Comparison of ENCODE assay signal across 1 cellular context in the genomic region with DNA sequence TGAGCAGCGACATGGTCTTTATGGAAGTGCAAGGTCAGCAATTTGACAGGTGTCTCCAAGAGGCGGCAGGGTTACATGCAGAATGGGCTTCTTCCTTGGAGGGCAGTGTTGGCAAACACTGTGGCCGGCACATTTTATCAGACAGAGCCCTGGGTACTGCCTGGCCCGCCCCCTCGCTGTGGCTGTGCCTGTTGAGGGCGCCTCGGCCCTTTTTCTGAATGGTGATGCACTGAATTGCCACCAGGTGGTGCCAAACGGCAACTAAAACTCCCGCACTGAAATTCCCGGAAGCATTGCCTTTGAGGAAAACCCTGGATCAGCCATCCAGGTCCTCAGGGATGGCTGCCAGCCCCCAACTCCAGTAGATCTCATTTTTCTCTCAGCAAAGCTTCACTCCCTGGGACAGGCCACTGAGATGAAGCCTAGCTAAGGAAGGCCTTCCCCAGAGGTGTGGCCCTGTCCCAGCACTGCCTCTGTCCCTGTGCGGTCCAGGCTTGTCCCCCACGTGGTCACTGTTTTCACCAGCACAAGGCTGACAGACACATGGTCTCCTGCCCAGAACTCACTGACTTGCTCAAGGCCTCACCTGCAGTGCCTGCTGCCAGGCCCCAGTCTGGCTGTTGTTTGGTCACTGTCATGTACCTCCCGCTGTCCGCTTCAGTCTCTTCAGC.
A peak's percentile ranks its signal among the peaks of the same experiment; 100 is the strongest.
TF ChIP-seq lines count a peak whose summit lies in the region.

No MANE protein-coding gene starts in this region.

TF ChIP-seq in K562, 482 proteins besides CTCF, POLR2A, EP300 and RAD21 (continued from another document and continues in another):
- TF ChIP-seq NBN (IDR thresholded peaks at IDR 0.05; ENCODE audit: low read depth) = peak; percentile 36; the same call in 1 of the 2 replicates
- TF ChIP-seq, protein P1, sequence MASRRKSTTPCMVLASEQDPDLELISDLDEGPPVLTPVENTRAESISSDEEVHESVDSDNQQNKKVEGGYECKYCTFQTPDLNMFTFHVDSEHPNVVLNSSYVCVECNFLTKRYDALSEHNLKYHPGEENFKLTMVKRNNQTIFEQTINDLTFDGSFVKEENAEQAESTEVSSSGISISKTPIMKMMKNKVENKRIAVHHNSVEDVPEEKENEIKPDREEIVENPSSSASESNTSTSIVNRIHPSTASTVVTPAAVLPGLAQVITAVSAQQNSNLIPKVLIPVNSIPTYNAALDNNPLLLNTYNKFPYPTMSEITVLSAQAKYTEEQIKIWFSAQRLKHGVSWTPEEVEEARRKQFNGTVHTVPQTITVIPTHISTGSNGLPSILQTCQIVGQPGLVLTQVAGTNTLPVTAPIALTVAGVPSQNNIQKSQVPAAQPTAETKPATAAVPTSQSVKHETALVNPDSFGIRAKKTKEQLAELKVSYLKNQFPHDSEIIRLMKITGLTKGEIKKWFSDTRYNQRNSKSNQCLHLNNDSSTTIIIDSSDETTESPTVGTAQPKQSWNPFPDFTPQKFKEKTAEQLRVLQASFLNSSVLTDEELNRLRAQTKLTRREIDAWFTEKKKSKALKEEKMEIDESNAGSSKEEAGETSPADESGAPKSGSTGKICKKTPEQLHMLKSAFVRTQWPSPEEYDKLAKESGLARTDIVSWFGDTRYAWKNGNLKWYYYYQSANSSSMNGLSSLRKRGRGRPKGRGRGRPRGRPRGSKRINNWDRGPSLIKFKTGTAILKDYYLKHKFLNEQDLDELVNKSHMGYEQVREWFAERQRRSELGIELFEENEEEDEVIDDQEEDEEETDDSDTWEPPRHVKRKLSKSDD (conservative IDR thresholded peaks at IDR 0.05; ENCODE audit: low read length) = no peak
- peak; percentile 94 for TF ChIP-seq C11orf30 (IDR thresholded peaks at IDR 0.05; ENCODE audit: low read depth)
- TF ChIP-seq ZNF77 (CRISPR knock-in tag; IDR thresholded peaks at IDR 0.05) = no peak
- TF ChIP-seq NCOA1 (IDR thresholded peaks at IDR 0.05; ENCODE audit: low read depth) = 0 out of 2 replicates have a peak, but pooled peaks have one; percentile 16
- no peak for TF ChIP-seq NFATC3 (IDR thresholded peaks at IDR 0.05)
- peak; percentile 94 for TF ChIP-seq ARID2 (IDR thresholded peaks at IDR 0.05)
- TF ChIP-seq ZBED1 (IDR thresholded peaks at IDR 0.05) = no peak
- TF ChIP-seq HEY1 (CRISPR knock-in tag; IDR thresholded peaks at IDR 0.05; ENCODE audit: borderline replicate concordance) = no peak
- peak; percentile 54 for TF ChIP-seq ZFX (CRISPR knock-in tag; IDR thresholded peaks at IDR 0.05)
- 0 out of 2 replicates have a peak, but pooled peaks have one; percentile 18 for TF ChIP-seq MYNN (IDR thresholded peaks at IDR 0.05)
- no peak for TF ChIP-seq MYNN (CRISPR knock-in tag; IDR thresholded peaks at IDR 0.05)
- TF ChIP-seq, protein P2, sequence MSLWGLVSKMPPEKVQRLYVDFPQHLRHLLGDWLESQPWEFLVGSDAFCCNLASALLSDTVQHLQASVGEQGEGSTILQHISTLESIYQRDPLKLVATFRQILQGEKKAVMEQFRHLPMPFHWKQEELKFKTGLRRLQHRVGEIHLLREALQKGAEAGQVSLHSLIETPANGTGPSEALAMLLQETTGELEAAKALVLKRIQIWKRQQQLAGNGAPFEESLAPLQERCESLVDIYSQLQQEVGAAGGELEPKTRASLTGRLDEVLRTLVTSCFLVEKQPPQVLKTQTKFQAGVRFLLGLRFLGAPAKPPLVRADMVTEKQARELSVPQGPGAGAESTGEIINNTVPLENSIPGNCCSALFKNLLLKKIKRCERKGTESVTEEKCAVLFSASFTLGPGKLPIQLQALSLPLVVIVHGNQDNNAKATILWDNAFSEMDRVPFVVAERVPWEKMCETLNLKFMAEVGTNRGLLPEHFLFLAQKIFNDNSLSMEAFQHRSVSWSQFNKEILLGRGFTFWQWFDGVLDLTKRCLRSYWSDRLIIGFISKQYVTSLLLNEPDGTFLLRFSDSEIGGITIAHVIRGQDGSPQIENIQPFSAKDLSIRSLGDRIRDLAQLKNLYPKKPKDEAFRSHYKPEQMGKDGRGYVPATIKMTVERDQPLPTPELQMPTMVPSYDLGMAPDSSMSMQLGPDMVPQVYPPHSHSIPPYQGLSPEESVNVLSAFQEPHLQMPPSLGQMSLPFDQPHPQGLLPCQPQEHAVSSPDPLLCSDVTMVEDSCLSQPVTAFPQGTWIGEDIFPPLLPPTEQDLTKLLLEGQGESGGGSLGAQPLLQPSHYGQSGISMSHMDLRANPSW (CRISPR knock-in tag; IDR thresholded peaks at IDR 0.05) = no peak
- peak; percentile 20; the same call in 1 of the 2 replicates for TF ChIP-seq JUND (IDR thresholded peaks at IDR 0.05; ENCODE audit: borderline replicate concordance, low read depth, low read length)
- no peak; the same call in 2 of the 3 replicates for TF ChIP-seq JUND (tag; IDR thresholded peaks at IDR 0.05; ENCODE audit: borderline replicate concordance, low read depth, low read length)
- peak; percentile 32; the same call in 1 of the 2 replicates for TF ChIP-seq ZBTB7A (IDR thresholded peaks at IDR 0.05; ENCODE audit: borderline replicate concordance, control insufficient read depth, low read depth, low read length)
- peak; percentile 32 for TF ChIP-seq RAD51 (IDR thresholded peaks at IDR 0.05; ENCODE audit: borderline replicate concordance, low read depth)
- TF ChIP-seq, protein P3, sequence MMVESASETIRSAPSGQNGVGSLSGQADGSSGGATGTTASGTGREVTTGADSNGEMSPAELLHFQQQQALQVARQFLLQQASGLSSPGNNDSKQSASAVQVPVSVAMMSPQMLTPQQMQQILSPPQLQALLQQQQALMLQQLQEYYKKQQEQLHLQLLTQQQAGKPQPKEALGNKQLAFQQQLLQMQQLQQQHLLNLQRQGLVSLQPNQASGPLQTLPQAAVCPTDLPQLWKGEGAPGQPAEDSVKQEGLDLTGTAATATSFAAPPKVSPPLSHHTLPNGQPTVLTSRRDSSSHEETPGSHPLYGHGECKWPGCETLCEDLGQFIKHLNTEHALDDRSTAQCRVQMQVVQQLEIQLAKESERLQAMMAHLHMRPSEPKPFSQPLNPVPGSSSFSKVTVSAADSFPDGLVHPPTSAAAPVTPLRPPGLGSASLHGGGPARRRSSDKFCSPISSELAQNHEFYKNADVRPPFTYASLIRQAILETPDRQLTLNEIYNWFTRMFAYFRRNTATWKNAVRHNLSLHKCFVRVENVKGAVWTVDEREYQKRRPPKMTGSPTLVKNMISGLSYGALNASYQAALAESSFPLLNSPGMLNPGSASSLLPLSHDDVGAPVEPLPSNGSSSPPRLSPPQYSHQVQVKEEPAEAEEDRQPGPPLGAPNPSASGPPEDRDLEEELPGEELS (CRISPR knock-in tag; IDR thresholded peaks at IDR 0.05; ENCODE audit: borderline replicate concordance) = no peak
- no peak for TF ChIP-seq ZC3H8 (IDR thresholded peaks at IDR 0.05)
- TF ChIP-seq SP1 (CRISPR knock-in tag; IDR thresholded peaks at IDR 0.05) = no peak
- TF ChIP-seq, protein P4, sequence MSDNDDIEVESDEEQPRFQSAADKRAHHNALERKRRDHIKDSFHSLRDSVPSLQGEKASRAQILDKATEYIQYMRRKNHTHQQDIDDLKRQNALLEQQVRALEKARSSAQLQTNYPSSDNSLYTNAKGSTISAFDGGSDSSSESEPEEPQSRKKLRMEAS (CRISPR knock-in tag; IDR thresholded peaks at IDR 0.05) = peak; percentile 56
- TF ChIP-seq, protein P5, sequence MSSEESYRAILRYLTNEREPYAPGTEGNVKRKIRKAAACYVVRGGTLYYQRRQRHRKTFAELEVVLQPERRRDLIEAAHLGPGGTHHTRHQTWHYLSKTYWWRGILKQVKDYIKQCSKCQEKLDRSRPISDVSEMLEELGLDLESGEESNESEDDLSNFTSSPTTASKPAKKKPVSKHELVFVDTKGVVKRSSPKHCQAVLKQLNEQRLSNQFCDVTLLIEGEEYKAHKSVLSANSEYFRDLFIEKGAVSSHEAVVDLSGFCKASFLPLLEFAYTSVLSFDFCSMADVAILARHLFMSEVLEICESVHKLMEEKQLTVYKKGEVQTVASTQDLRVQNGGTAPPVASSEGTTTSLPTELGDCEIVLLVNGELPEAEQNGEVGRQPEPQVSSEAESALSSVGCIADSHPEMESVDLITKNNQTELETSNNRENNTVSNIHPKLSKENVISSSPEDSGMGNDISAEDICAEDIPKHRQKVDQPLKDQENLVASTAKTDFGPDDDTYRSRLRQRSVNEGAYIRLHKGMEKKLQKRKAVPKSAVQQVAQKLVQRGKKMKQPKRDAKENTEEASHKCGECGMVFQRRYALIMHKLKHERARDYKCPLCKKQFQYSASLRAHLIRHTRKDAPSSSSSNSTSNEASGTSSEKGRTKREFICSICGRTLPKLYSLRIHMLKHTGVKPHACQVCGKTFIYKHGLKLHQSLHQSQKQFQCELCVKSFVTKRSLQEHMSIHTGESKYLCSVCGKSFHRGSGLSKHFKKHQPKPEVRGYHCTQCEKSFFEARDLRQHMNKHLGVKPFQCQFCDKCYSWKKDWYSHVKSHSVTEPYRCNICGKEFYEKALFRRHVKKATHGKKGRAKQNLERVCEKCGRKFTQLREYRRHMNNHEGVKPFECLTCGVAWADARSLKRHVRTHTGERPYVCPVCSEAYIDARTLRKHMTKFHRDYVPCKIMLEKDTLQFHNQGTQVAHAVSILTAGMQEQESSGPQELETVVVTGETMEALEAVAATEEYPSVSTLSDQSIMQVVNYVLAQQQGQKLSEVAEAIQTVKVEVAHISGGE (CRISPR knock-in tag; IDR thresholded peaks at IDR 0.05) = 0 out of 6 replicates have a peak, but pooled peaks of 1 of the 3 experiments have one; percentile 33
- TF ChIP-seq ZNF347 (CRISPR knock-in tag; IDR thresholded peaks at IDR 0.05; ENCODE audit: low read depth) = no peak
- TF ChIP-seq KLF13 (tag; IDR thresholded peaks at IDR 0.05; ENCODE audit: borderline replicate concordance, low read depth) = 0 out of 2 replicates have a peak, but pooled peaks have one; percentile 25
- no peak for TF ChIP-seq MTF1 (CRISPR knock-in tag; IDR thresholded peaks at IDR 0.05; ENCODE audit: borderline replicate concordance)
- TF ChIP-seq BHLHE40 (IDR thresholded peaks at IDR 0.05; ENCODE audit: low read length) = no peak
- no peak for TF ChIP-seq MED1 (CRISPR knock-in tag; IDR thresholded peaks at IDR 0.05; ENCODE audit: borderline replicate concordance)
- TF ChIP-seq TOE1 (IDR thresholded peaks at IDR 0.05; ENCODE audit: borderline replicate concordance) = no peak
- TF ChIP-seq TOE1 (CRISPR knock-in tag; IDR thresholded peaks at IDR 0.05; ENCODE audit: borderline replicate concordance, low read depth) = no peak
- TF ChIP-seq, protein P6, sequence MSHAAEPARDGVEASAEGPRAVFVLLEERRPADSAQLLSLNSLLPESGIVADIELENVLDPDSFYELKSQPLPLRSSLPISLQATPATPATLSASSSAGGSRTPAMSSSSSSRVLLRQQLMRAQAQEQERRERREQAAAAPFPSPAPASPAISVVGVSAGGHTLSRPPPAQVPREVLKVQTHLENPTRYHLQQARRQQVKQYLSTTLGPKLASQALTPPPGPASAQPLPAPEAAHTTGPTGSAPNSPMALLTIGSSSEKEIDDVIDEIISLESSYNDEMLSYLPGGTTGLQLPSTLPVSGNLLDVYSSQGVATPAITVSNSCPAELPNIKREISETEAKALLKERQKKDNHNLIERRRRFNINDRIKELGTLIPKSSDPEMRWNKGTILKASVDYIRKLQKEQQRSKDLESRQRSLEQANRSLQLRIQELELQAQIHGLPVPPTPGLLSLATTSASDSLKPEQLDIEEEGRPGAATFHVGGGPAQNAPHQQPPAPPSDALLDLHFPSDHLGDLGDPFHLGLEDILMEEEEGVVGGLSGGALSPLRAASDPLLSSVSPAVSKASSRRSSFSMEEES (CRISPR knock-in tag; IDR thresholded peaks at IDR 0.05) = 0 out of 2 replicates have a peak, but pooled peaks have one; percentile 7
- no peak for TF ChIP-seq MCM7 (IDR thresholded peaks at IDR 0.05)
- TF ChIP-seq, protein P7, sequence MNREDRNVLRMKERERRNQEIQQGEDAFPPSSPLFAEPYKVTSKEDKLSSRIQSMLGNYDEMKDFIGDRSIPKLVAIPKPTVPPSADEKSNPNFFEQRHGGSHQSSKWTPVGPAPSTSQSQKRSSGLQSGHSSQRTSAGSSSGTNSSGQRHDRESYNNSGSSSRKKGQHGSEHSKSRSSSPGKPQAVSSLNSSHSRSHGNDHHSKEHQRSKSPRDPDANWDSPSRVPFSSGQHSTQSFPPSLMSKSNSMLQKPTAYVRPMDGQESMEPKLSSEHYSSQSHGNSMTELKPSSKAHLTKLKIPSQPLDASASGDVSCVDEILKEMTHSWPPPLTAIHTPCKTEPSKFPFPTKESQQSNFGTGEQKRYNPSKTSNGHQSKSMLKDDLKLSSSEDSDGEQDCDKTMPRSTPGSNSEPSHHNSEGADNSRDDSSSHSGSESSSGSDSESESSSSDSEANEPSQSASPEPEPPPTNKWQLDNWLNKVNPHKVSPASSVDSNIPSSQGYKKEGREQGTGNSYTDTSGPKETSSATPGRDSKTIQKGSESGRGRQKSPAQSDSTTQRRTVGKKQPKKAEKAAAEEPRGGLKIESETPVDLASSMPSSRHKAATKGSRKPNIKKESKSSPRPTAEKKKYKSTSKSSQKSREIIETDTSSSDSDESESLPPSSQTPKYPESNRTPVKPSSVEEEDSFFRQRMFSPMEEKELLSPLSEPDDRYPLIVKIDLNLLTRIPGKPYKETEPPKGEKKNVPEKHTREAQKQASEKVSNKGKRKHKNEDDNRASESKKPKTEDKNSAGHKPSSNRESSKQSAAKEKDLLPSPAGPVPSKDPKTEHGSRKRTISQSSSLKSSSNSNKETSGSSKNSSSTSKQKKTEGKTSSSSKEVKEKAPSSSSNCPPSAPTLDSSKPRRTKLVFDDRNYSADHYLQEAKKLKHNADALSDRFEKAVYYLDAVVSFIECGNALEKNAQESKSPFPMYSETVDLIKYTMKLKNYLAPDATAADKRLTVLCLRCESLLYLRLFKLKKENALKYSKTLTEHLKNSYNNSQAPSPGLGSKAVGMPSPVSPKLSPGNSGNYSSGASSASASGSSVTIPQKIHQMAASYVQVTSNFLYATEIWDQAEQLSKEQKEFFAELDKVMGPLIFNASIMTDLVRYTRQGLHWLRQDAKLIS (CRISPR knock-in tag; IDR thresholded peaks at IDR 0.05) = no peak
- no peak for TF ChIP-seq OTX1 (CRISPR knock-in tag; IDR thresholded peaks at IDR 0.05)
- no peak for TF ChIP-seq PHF8 (IDR thresholded peaks at IDR 0.05; ENCODE audit: borderline replicate concordance, low read length)
- no peak for TF ChIP-seq ZNF12 (CRISPR knock-in tag; IDR thresholded peaks at IDR 0.05)
- no peak for TF ChIP-seq CAMTA2 (CRISPR knock-in tag; conservative IDR thresholded peaks at IDR 0.05)
- TF ChIP-seq, protein P8, sequence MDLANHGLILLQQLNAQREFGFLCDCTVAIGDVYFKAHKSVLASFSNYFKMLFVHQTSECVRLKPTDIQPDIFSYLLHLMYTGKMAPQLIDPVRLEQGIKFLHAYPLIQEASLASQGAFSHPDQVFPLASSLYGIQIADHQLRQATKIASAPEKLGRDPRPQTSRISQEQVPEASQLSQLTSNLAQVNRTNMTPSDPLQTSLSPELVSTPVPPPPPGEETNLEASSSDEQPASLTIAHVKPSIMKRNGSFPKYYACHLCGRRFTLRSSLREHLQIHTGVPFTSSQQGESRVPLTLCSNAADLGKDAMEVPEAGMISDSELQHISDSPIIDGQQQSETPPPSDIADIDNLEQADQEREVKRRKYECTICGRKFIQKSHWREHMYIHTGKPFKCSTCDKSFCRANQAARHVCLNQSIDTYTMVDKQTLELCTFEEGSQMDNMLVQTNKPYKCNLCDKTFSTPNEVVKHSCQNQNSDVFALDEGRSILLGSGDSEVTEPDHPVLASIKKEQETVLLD (IDR thresholded peaks at IDR 0.05) = no peak
- TF ChIP-seq PRPF4 (IDR thresholded peaks at IDR 0.05; ENCODE audit: insufficient read depth, low read depth, low read length, poor library complexity, severe bottlenecking) = no peak
- 0 out of 2 replicates have a peak, but pooled peaks have one; percentile 28 for TF ChIP-seq CTBP1 (IDR thresholded peaks at IDR 0.05; ENCODE audit: borderline replicate concordance)
- TF ChIP-seq DMBX1 (CRISPR knock-in tag; IDR thresholded peaks at IDR 0.05; ENCODE audit: borderline replicate concordance) = peak; percentile 49; the same call in 1 of the 2 replicates
- TF ChIP-seq NR2C2 (CRISPR knock-in tag; IDR thresholded peaks at IDR 0.05) = no peak
- no peak for TF ChIP-seq NR2C2 (tag; IDR thresholded peaks at IDR 0.05)
- peak; percentile 95 for TF ChIP-seq SMC3 (conservative IDR thresholded peaks at IDR 0.05; ENCODE audit: insufficient read depth, low read depth, low read length)
